17 cellular contexts compared by ENCODE assay signal in the genomic region with DNA sequence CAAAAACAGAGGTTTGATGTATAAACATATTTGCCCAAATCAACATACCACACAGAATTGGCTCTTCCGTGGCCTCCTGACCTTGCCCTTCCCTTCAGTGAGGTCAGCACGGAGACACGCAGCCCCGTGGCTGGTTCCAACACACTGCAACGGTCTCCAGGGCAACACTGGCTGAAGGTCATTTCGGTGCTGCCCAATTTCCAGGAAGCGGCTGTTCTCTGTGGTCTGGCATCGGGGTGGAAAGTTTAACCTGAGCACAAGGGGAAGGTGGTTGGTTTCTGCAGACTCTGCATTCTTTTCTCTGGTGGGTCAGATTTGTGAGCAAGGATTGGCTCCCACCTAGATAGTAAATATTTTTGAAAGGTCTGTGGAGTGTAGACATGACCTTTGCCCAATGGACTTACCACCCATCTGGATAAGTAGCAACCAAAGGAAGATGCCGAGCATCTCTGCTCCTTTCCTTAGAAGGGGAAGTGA.
A peak's percentile ranks its signal among the peaks of the same experiment; 100 is the strongest.
DNase-seq lines count a peak whose midpoint lies in the region; ATAC-seq, FAIRE-seq and TF ChIP-seq lines count a peak whose summit lies in the region.
"Had no signal": no experiment of that assay in that cellular context is flagged by ENCODE, and none has a peak within 500 bp of the region (broad histone marks: within the 10 kb centered on the region; RNA-seq: fewer than 3 reads in every experiment).

No MANE protein-coding gene starts in this region.

- H3K27me3 ChIP-seq in small intestine (ENCODE audit: control insufficient read depth in 2 of 2, insufficient read depth in 2 of 2, low read length in 2 of 2): no peaks in the 10 kb centered on the region
- H3K27me3 ChIP-seq: BE2C, Peyer's patch had no signal

- H3K36me3 ChIP-seq in small intestine (ENCODE audit: control insufficient read depth in 2 of 2, insufficient read depth in 2 of 2, low read length in 2 of 2): no peaks in the 10 kb centered on the region
- H3K36me3 ChIP-seq: BE2C, Peyer's patch had no signal

- 21 to 33% (median 26%) methylated on average over 9 of the region's 9 CpGs for WGBS in small intestine, 3 donors

- no peaks in the 10 kb centered on the region for H3K4me1 ChIP-seq in small intestine (ENCODE audit: control insufficient read depth in 2 of 2, insufficient read depth in 1 of 2, low read depth in 1 of 2, low read length in 1 of 2)
- H3K4me1 ChIP-seq: BE2C, Peyer's patch had no signal

- no peak overlapping the region for H3K27ac ChIP-seq in coronary artery
- no peak overlapping the region for H3K27ac ChIP-seq in small intestine (ENCODE audit: low read depth in 1 of 2, low read length in 1 of 2)
- H3K27ac ChIP-seq: Peyer's patch had no signal

- intact Hi-C loops in left colon (cut with DNase I, micrococcal nuclease): no loop called here

- H3K4me3 ChIP-seq in coronary artery (no peak overlapping the region), small intestine (ENCODE audit: low read depth in 1 of 2, low read length in 2 of 2) (no peak overlapping the region)
- H3K4me3 ChIP-seq: Peyer's patch had no signal

- peak; percentile 74 for ATAC-seq in left colon

- DNase-seq in HuH-7 (ENCODE audit: low spot score) (peak; percentile 40), coronary artery (ENCODE audit: low spot score) (peak; percentile 81), left colon (no peak), small intestine (peak; percentile 39), NCI-H345 treated with DMSO at 0.1 percent for 48 hours (lab: John Stamatoyannopoulos, UW; ENCODE audit: unreplicated experiment) (no peak), GDM1 (lab: John Stamatoyannopoulos, UW) (no peak), NCI-H2227 treated with DMSO at 0.1 percent for 48 hours (lab: John Stamatoyannopoulos, UW) (no peak), DMS153 (lab: John Stamatoyannopoulos, UW) (no peak)
- DNase-seq: activated CD4-positive, alpha-beta T cell treated with anti-CD3 and anti-CD28 coated beads, Interleukin-2, amount 50 U/mL, for 4 hours; activated naive CD4-positive, alpha-beta T cell; BE2C; EL; foreskin fibroblast; NCI-H1105 treated with DMSO at 0.1 percent for 48 hours; NCI-H446; stimulated activated CD4-positive, alpha-beta T cell treated with anti-CD3 and anti-CD28 coated beads, Interleukin-1b, Interleukin-23, amount 100 ng/mL, for 48 hours had no signal

- TF ChIP-seq CTCF in coronary artery (IDR thresholded peaks at IDR 0.05): no peak

- no peaks in the 10 kb centered on the region for H3K9me3 ChIP-seq in small intestine (ENCODE audit: control insufficient read depth, low read depth)
- H3K9me3 ChIP-seq: BE2C, Peyer's patch had no signal

- FAIRE-seq in small intestine (lab: Jason Lieb, UNC): no peak

Comparison
In these comparisons a context has a peak if more than half of its experiments do, and no peak if none do; other contexts are left out.
1. DNase-seq: peak in HuH-7 (single experiment), coronary artery (single experiment) and small intestine (single experiment); none in left colon (0 of 2), NCI-H345 treated with DMSO at 0.1 percent for 48 hours (single experiment), GDM1 (single experiment), NCI-H2227 treated with DMSO at 0.1 percent for 48 hours (single experiment) and DMS153 (single experiment).